10 cellular contexts compared by ENCODE assay signal in genomic region chr1:49340576-49340975, GRCh38.
"Had no signal": no experiment of that assay in that cellular context is flagged by ENCODE, and none has a peak within 500 bp of the region (broad histone marks: within the 10 kb centered on the region; RNA-seq: fewer than 3 reads in every experiment).

No MANE protein-coding gene starts in this region.

- H3K27ac ChIP-seq: GM23248, HL-60 had no signal

- H2AFZ ChIP-seq: GM23248 had no signal

- H3K4me1 Mint-ChIP-seq: IgD-negative memory B cell had no signal

- H3K9ac ChIP-seq: GM23248 had no signal

- H3K27me3 Mint-ChIP-seq: IgD-negative memory B cell had no signal

- ATAC-seq: HCT116, HepG2 had no signal

- H3K4me3 ChIP-seq: GM23248, HAP-1 had no signal

- H3K4me1 ChIP-seq: HAP-1 had no signal

- H3K4me3 Mint-ChIP-seq: HFFc6, IgD-negative memory B cell had no signal

- H3K9me3 ChIP-seq: HAP-1 had no signal

- H3K36me3 ChIP-seq: HAP-1 had no signal

- DNase-seq: GM23248, GOT3, H7, HFFc6, KBM-7 had no signal

- H3K27ac Mint-ChIP-seq: HFFc6, IgD-negative memory B cell had no signal
